In genomic region chr10:71837085-71837827, GRCh38 we compare ENCODE assay signal across 1 cellular context.
TF ChIP-seq lines count a peak whose summit lies in the region.

No MANE protein-coding gene starts in this region.

TF ChIP-seq in HEK293, 187 proteins besides CTCF, POLR2A, EP300 and RAD21 (continued from another document):
- 0 out of 2 replicates have a peak, but pooled peaks have one; percentile 13 for TF ChIP-seq PATZ1 (tag by site-specific recombination; IDR thresholded peaks at IDR 0.05)
- peak; percentile 7; the same call in 1 of the 2 replicates for TF ChIP-seq IKZF3 (tag by site-specific recombination; IDR thresholded peaks at IDR 0.05)
- no peak for TF ChIP-seq ZNF623 (tag by site-specific recombination; IDR thresholded peaks at IDR 0.05)
- peak; percentile 19; the same call in 1 of the 2 replicates for TF ChIP-seq KLF17 (tag by site-specific recombination; IDR thresholded peaks at IDR 0.05)
- TF ChIP-seq ZNF324 (tag by site-specific recombination; IDR thresholded peaks at IDR 0.05), result no peak
- TF ChIP-seq ZNF600 (tag by site-specific recombination; IDR thresholded peaks at IDR 0.05), result peak; percentile 50; the same call in 1 of the 2 replicates
